ENCODE assay signal across 12 cellular contexts in the genomic region with DNA sequence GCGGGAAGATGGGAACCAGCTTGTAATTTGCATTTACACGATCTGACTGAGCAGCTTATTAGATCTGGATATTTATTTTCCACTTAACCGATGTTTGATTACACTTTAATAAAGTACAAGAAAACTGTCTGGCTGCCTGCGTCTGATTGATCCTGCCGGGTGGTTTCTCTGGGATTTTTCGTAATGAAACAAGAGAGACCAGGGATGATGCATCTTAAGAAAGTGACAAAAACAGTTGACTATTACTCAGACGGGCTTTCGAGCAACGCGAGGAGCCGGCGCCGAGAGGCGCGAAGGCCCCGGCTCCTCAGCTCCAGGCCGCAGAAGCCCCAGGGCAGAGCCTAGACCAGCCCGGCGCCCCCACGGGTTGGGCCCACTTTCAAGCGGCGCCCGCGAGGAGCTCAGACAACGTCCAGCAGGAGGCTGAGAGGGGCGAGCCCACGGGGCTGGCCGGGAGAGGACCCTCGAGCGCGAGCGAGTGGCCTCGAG.
DNase-seq lines count a peak whose midpoint lies in the region; ATAC-seq and TF ChIP-seq lines count a peak whose summit lies in the region.
"Had no signal": no experiment of that assay in that cellular context is flagged by ENCODE, and none has a peak within 500 bp of the region (broad histone marks: within the 10 kb centered on the region; RNA-seq: fewer than 3 reads in every experiment).

No MANE protein-coding gene starts in this region.

- TF ChIP-seq CTCF in HEK293 (tag by site-specific recombination; IDR thresholded peaks at IDR 0.05) (no peak), endodermal cell (conservative IDR thresholded peaks at IDR 0.05) (peak; percentile 4)

- H3K9ac ChIP-seq in endodermal cell (ENCODE audit: extremely low read depth, low read length, poor library complexity, severe bottlenecking), result no peak overlapping the region

- CTCF ChIA-PET in HEK293 (lab: Yijun Ruan, JAX), result no interaction called here

- ATAC-seq in natural killer cell treated with Interleukin-12 subunit alpha and Interleukin-12 subunit beta and Interleukin-15 and Interleukin-18, amount 100 ng/mL, for 72 hours, result peak; percentile 41 to 57
- no peak for ATAC-seq in HG03457 (IDR thresholded peaks at IDR 0.05; ENCODE audit: unreplicated experiment)

- peaks cover 0 to 6% of the 10 kb centered on the region in 2 experiments; a peak in 1 of 3 replicates for H3K36me3 ChIP-seq in HEK293 (ENCODE audit: control insufficient read depth in 2 of 2, insufficient read depth in 1 of 2, low read length in 2 of 2)
- H3K36me3 ChIP-seq in endodermal cell (ENCODE audit: control insufficient read depth, insufficient read depth, low read length), result no peaks in the 10 kb centered on the region
- H3K36me3 ChIP-seq: tibial artery had no signal

- H3K4me1 Mint-ChIP-seq in endodermal cell, result peaks cover 68% of the 10 kb centered on the region
- H3K4me1 Mint-ChIP-seq in natural killer cell treated with Interleukin-12 subunit alpha and Interleukin-12 subunit beta and Interleukin-15 and Interleukin-18, amount 100 ng/mL, for 72 hours (ENCODE audit: low read depth in 2 of 2), result peaks cover 24 to 25% of the 10 kb centered on the region in 2 donors

- POLR2A ChIA-PET in HEK293 (lab: Yijun Ruan, JAX), result no interaction called here

- H3K4me3 Mint-ChIP-seq in endodermal cell, result peak overlapping the region; percentile 30
- H3K4me3 Mint-ChIP-seq in natural killer cell treated with Interleukin-12 subunit alpha and Interleukin-12 subunit beta and Interleukin-15 and Interleukin-18, amount 100 ng/mL, for 72 hours, result peak overlapping the region; percentile 49
- H3K4me3 Mint-ChIP-seq: activated T-helper 1 cell treated with anti-CD3 and anti-CD28 coated beads, Interleukin-12 subunit alpha, Interleukin-12 subunit beta, Interleukin-2, Interleukin-4 antibody, amounts not matched to agents 30 ng/mL and 10 ng/mL and 1 ng/mL, durations not matched to agents 14 hours and 24 hours and 36 hours had no signal

- H3K27ac Mint-ChIP-seq in endodermal cell, result no peak overlapping the region
- H3K27ac Mint-ChIP-seq in natural killer cell treated with Interleukin-12 subunit alpha and Interleukin-12 subunit beta and Interleukin-15 and Interleukin-18, amount 100 ng/mL, for 72 hours, result no peak overlapping the region
- H3K27ac Mint-ChIP-seq: activated T-helper 1 cell treated with anti-CD3 and anti-CD28 coated beads, Interleukin-12 subunit alpha, Interleukin-12 subunit beta, Interleukin-2, Interleukin-4 antibody, amounts not matched to agents 30 ng/mL and 10 ng/mL and 1 ng/mL, durations not matched to agents 14 hours and 24 hours and 36 hours had no signal

- no peaks in the 10 kb centered on the region for H3K9me3 Mint-ChIP-seq in endodermal cell
- no peaks in the 10 kb centered on the region for H3K9me3 Mint-ChIP-seq in natural killer cell treated with Interleukin-12 subunit alpha and Interleukin-12 subunit beta and Interleukin-15 and Interleukin-18, amount 100 ng/mL, for 72 hours
- H3K9me3 Mint-ChIP-seq: activated T-helper 1 cell treated with anti-CD3 and anti-CD28 coated beads, Interleukin-12 subunit alpha, Interleukin-12 subunit beta, Interleukin-2, Interleukin-4 antibody, amounts not matched to agents 30 ng/mL and 10 ng/mL and 1 ng/mL, durations not matched to agents 14 hours and 24 hours and 36 hours had no signal

- H3K36me3 Mint-ChIP-seq in endodermal cell (ENCODE audit: low read depth), result no peaks in the 10 kb centered on the region
- peaks cover 5% of the 10 kb centered on the region for H3K36me3 Mint-ChIP-seq in natural killer cell treated with Interleukin-12 subunit alpha and Interleukin-12 subunit beta and Interleukin-15 and Interleukin-18, amount 100 ng/mL, for 72 hours

- H3K4me3 ChIP-seq in HEK293 (ENCODE audit: low read depth, low read length) (no peak overlapping the region), endodermal cell (ENCODE audit: low read length) (peak overlapping the region; percentile 41)

- DNase-seq in AG08396 (ENCODE audit: low spot score) (peak; percentile 17), endodermal cell (no peak), amygdala (lab: John Stamatoyannopoulos, UW) (no peak), DMS 273 treated with DMSO at 0.1 percent for 48 hours (lab: John Stamatoyannopoulos, UW) (no peak), glomerular visceral epithelial cell (ENCODE audit: extremely low spot score) (no peak)
- DNase-seq in natural killer cell treated with Interleukin-12 subunit alpha and Interleukin-12 subunit beta and Interleukin-15 and Interleukin-18, amount 100 ng/mL, for 72 hours (ENCODE audit: low spot score), result no peak
- DNase-seq: NCI-H2171 treated with DMSO at 0.1 percent for 48 hours, tibial artery had no signal

- no peak overlapping the region for H3K27ac ChIP-seq in HEK293 (ENCODE audit: extremely low read depth, low read depth, low read length)
- H3K27ac ChIP-seq in endodermal cell (ENCODE audit: low read depth, low read length), result no peak overlapping the region
- H3K27ac ChIP-seq: HL-60, tibial artery had no signal

- H3K9me3 ChIP-seq in HEK293 (ENCODE audit: control insufficient read depth, insufficient read depth, low read depth, low read length) (no peaks in the 10 kb centered on the region), endodermal cell (ENCODE audit: control insufficient read depth, low read length) (no peaks in the 10 kb centered on the region)
- H3K9me3 ChIP-seq: tibial artery had no signal

- peaks cover 47% of the 10 kb centered on the region for H3K27me3 ChIP-seq in endodermal cell (ENCODE audit: control insufficient read depth, insufficient read depth, low read length, poor library complexity, severe bottlenecking)

- peaks cover 80% of the 10 kb centered on the region for H3K27me3 Mint-ChIP-seq in endodermal cell (ENCODE audit: insufficient read depth)
- H3K27me3 Mint-ChIP-seq in natural killer cell treated with Interleukin-12 subunit alpha and Interleukin-12 subunit beta and Interleukin-15 and Interleukin-18, amount 100 ng/mL, for 72 hours, result peaks cover 70 to 86% of the 10 kb centered on the region in 2 donors

- WGBS in endodermal cell (ENCODE audit: insufficient coverage in 1 of 2, insufficient read length in 1 of 2), 2 experiments, result 29 to 34% methylated on average over 13 to 33 of the region's 33 CpGs

- H3K4me1 ChIP-seq in HEK293 (ENCODE audit: control insufficient read depth, insufficient read depth, low read length), result peaks cover 13% of the 10 kb centered on the region
- H3K4me1 ChIP-seq in endodermal cell (ENCODE audit: control insufficient read depth, insufficient read depth, low read length), result peaks cover 20% of the 10 kb centered on the region

TF ChIP-seq in HEK293, 187 proteins besides CTCF, POLR2A, EP300 and RAD21:
- 0 out of 2 replicates have a peak, but pooled peaks have one; percentile 2 for TF ChIP-seq ZNF394 (tag by site-specific recombination; IDR thresholded peaks at IDR 0.05; ENCODE audit: borderline replicate concordance)
- TF ChIP-seq ZNF239 (tag by site-specific recombination; IDR thresholded peaks at IDR 0.05), result no peak
